ENCODE assay signal across 29 cellular contexts in genomic region chr12:20309504-20310148, GRCh38. TPM values are rescaled to one million over a fixed set of nuclear protein-coding genes. Genes with fewer than 3 reads are reported as not detected.
"Had no signal": no experiment of that assay in that cellular context is flagged by ENCODE, and none has a peak within 500 bp of the region (broad histone marks: within the 10 kb centered on the region; RNA-seq: fewer than 3 reads in every experiment).

No MANE protein-coding gene starts in this region.

- H3K4me3 Mint-ChIP-seq: activated CD8-positive, alpha-beta T cell treated with anti-CD3 and anti-CD28 coated beads, Interleukin-2, amount 10 ng/mL, durations not matched to agents 7 days and 5 days; activated naive CD4-positive, alpha-beta T cell treated with anti-CD3 and anti-CD28 coated beads, Interleukin-2, amount 50 U/mL, for 24 hours; activated naive CD8-positive, alpha-beta T cell treated with anti-CD3 and anti-CD28 coated beads, Interleukin-2, amount 50 U/mL, for 24 hours; brain; T-helper 17 cell; WTC11 had no signal

- H3K36me3 ChIP-seq: MG63 had no signal

- H3K27me3 ChIP-seq: MG63 had no signal

- H3K27me3 Mint-ChIP-seq: activated naive CD4-positive, alpha-beta T cell treated with anti-CD3 and anti-CD28 coated beads, Interleukin-2, amount 50 U/mL, for 24 hours; activated naive CD8-positive, alpha-beta T cell treated with anti-CD3 and anti-CD28 coated beads, Interleukin-2, amount 50 U/mL, for 24 hours; brain; T-helper 17 cell had no signal

- H3K27ac Mint-ChIP-seq: activated CD8-positive, alpha-beta T cell treated with anti-CD3 and anti-CD28 coated beads, Interleukin-2, amount 10 ng/mL, durations not matched to agents 7 days and 5 days; activated naive CD4-positive, alpha-beta T cell treated with anti-CD3 and anti-CD28 coated beads, Interleukin-2, amount 50 U/mL, for 24 hours; activated naive CD8-positive, alpha-beta T cell treated with anti-CD3 and anti-CD28 coated beads, Interleukin-2, amount 50 U/mL, for 24 hours; brain; T-helper 17 cell; WTC11 had no signal

- FAIRE-seq: astrocyte, RCC 7860 had no signal

- DNase-seq: activated CD4-positive, alpha-beta T cell treated with anti-CD3 and anti-CD28 coated beads for 48 hours; activated CD4-positive, alpha-beta T cell treated with anti-CD3 and anti-CD28 coated beads, Interleukin-2, amount 50 U/mL, for 4 hours; activated CD4-positive, CD25-positive, alpha-beta regulatory T cell treated with anti-CD3 and anti-CD28 coated beads, Interleukin-2, amount 50 U/mL, for 72 hours; activated CD8-positive, alpha-beta memory T cell treated with anti-CD3 and anti-CD28 coated beads, Interleukin-2, amount 50 U/mL, for 48 hours; activated CD8-positive, alpha-beta T cell treated with anti-CD3 and anti-CD28 coated beads, Interleukin-2, amount 10 ng/mL, durations not matched to agents 7 days and 5 days; activated effector memory CD4-positive, alpha-beta T cell treated with Interleukin-2 at 50 U/mL for 16 hours; activated naive CD4-positive, alpha-beta T cell; activated naive CD8-positive, alpha-beta T cell treated with anti-CD3 and anti-CD28 coated beads, Interleukin-2, amount 50 U/mL, for 24 hours; activated T-cell treated with anti-CD3 and anti-CD28 coated beads, Interleukin-2, amount 50 U/mL, for 1 hour; amniotic stem cell; MG63; MV-4-11; NCI-H1092 treated with DMSO at 0.1 percent for 48 hours; NCI-H1417 treated with DMSO at 0.1 percent for 48 hours; NCI-H1694; NCI-H2029; NCI-H2107; NCI-H345; NCI-H510A; NCI-H526 treated with DMSO at 0.1 percent for 48 hours; PC-3; SIG-M5; T-helper 17 cell; T-helper 9 cell had no signal

- ATAC-seq: activated CD8-positive, alpha-beta T cell treated with anti-CD3 and anti-CD28 coated beads, Interleukin-2, amount 10 ng/mL, durations not matched to agents 7 days and 5 days; activated naive CD8-positive, alpha-beta T cell treated with anti-CD3 and anti-CD28 coated beads, Interleukin-2, amount 50 U/mL, for 24 hours; PC-3; T-helper 17 cell; WTC11 had no signal

- H3K4me3 ChIP-seq: MG63 had no signal

- H3K4me1 Mint-ChIP-seq: activated naive CD4-positive, alpha-beta T cell treated with anti-CD3 and anti-CD28 coated beads, Interleukin-2, amount 50 U/mL, for 24 hours; activated naive CD8-positive, alpha-beta T cell treated with anti-CD3 and anti-CD28 coated beads, Interleukin-2, amount 50 U/mL, for 24 hours; brain; T-helper 17 cell had no signal

RNA-seq across cellular contexts. Expression of gene PDE3A, which starts 58.7 kb away (rescaled TPM):
- total RNA-seq: activated CD8-positive, alpha-beta T cell treated with anti-CD3 and anti-CD28 coated beads, Interleukin-2, amount 10 ng/mL, durations not matched to agents 7 days and 5 days had no signal
